Comparison of ENCODE assay signal across 15 cellular contexts in the genomic region with DNA sequence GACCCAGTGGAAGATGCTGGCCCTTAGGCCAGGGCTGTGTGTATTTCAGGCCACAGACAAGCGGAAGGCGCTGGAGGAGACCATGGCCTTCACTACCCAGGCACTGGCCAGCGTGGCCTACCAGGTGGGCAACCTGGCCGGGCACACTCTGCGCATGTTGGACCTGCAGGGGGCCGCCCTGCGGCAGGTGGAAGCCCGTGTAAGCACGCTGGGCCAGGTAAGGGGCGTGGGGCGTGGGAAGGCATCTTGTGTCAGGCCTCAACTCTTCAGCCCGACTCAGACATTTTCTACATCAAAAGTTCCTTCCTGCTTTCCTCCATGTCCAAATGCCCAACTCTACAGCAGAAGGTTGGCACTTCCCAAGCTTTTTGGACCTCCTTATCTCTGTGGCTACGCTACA. TPM values are rescaled to one million over a fixed set of nuclear protein-coding genes. Genes with fewer than 3 reads are reported as not detected.
DNase-seq lines count a peak whose midpoint lies in the region; TF ChIP-seq lines count a peak whose summit lies in the region.
"Had no signal": no experiment of that assay in that cellular context is flagged by ENCODE, and none has a peak within 500 bp of the region (broad histone marks: within the 10 kb centered on the region; RNA-seq: fewer than 3 reads in every experiment).

No MANE protein-coding gene starts in this region.

- H3K27me3 ChIP-seq in layer of hippocampus (ENCODE audit: control insufficient read depth, insufficient read depth, low read length) (peaks cover 7% of the 10 kb centered on the region), transverse colon (no peaks in the 10 kb centered on the region)
- H3K27me3 ChIP-seq: thyroid gland had no signal

- no peaks in the 10 kb centered on the region for H3K27me3 Mint-ChIP-seq in activated naive CD4-positive, alpha-beta T cell treated with anti-CD3 and anti-CD28 coated beads, Interleukin-2, amount 50 U/mL, for 24 hours
- H3K27me3 Mint-ChIP-seq in activated CD4-positive, alpha-beta memory T cell treated with anti-CD3 and anti-CD28 coated beads for 36 hours, result no peaks in the 10 kb centered on the region

- peaks cover 0 to 40% (median 8%) of the 10 kb centered on the region in 4 donors for H3K4me1 ChIP-seq in transverse colon
- H3K4me1 ChIP-seq: prostate gland had no signal

- intact Hi-C loops in activated CD4-positive, alpha-beta memory T cell treated with anti-CD3 and anti-CD28 coated beads for 36 hours (cut with micrococcal nuclease), result no loop called here
- intact Hi-C loops in transverse colon (cut with DNase I; ENCODE audit: low total_unique reads), result loop anchor here (10.0 kb wide), 1 partner anchor 52 kb away; no protein-coding TSS in a partner anchor

- no peaks in the 10 kb centered on the region for H3K9me3 Mint-ChIP-seq in activated naive CD4-positive, alpha-beta T cell treated with anti-CD3 and anti-CD28 coated beads, Interleukin-2, amount 50 U/mL, for 24 hours
- no peaks in the 10 kb centered on the region for H3K9me3 Mint-ChIP-seq in activated CD4-positive, alpha-beta memory T cell treated with anti-CD3 and anti-CD28 coated beads for 36 hours

- in situ Hi-C loops in transverse colon (cut with MboI; ENCODE audit: low pct_ligation_motif_present in 1 of 4, low pct_unique_long_range_greater_than_20kb in 1 of 4, low sequenced_read_pairs in 3 of 4), result no loop called here
- in situ Hi-C loops in ACHN (cut with HindIII; ENCODE audit: low pct_ligation_motif_present, low pct_unique_long_range_greater_than_20kb, low sequenced_read_pairs), result no loop called here

- 80 to 100% methylated on average over 1 to 13 of the region's 13 CpGs for WGBS in transverse colon (ENCODE audit: low coverage in 1 of 2), 2 donors

- DNase-seq in activated naive CD4-positive, alpha-beta T cell (lab: John Stamatoyannopoulos, UW), result no peak
- DNase-seq in activated CD4-positive, alpha-beta memory T cell treated with anti-CD3 and anti-CD28 coated beads for 36 hours, result no peak
- DNase-seq in transverse colon, result no peak
- DNase-seq in AML-193 (lab: John Stamatoyannopoulos, UW), result no peak
- no peak for DNase-seq in stimulated activated CD4-positive, alpha-beta T cell treated with anti-CD3 and anti-CD28 coated beads, Interleukin-15, amount 100 ng/mL, for 24 hours
- no peak for DNase-seq in ACHN
- DNase-seq: glutamatergic neuron, SHP77 had no signal

- H3K4me3 ChIP-seq in transverse colon, result no peak overlapping the region
- H3K4me3 ChIP-seq: lung, prostate gland, thyroid gland had no signal

- H3K36me3 ChIP-seq in transverse colon, result no peaks in the 10 kb centered on the region
- H3K36me3 ChIP-seq: prostate gland, thyroid gland had no signal

- POLR2A ChIA-PET in activated CD4-positive, alpha-beta memory T cell treated with anti-CD3 and anti-CD28 coated beads for 36 hours (lab: Charles Lee), result interaction anchor here (1.3 kb wide), 1 partner anchor 22 kb away, joined by 3 read pairs; no protein-coding TSS in a partner anchor

- H3K4me3 Mint-ChIP-seq in activated naive CD4-positive, alpha-beta T cell treated with anti-CD3 and anti-CD28 coated beads, Interleukin-2, amount 50 U/mL, for 24 hours, result peak overlapping the region; percentile 56
- no peak overlapping the region for H3K4me3 Mint-ChIP-seq in activated CD4-positive, alpha-beta memory T cell treated with anti-CD3 and anti-CD28 coated beads for 36 hours

- TF ChIP-seq EP300 in transverse colon (IDR thresholded peaks at IDR 0.05; ENCODE audit: low read depth), result no peak

- TF ChIP-seq POLR2A in transverse colon (IDR thresholded peaks at IDR 0.05), result no peak

- H3K27ac ChIP-seq in layer of hippocampus (ENCODE audit: low read depth, low read length), result peak overlapping the region; percentile 30
- peak overlapping the region; percentile 56 to 66 (median 58) for H3K27ac ChIP-seq in transverse colon
- H3K27ac ChIP-seq: prostate gland, thyroid gland had no signal

- CTCF ChIA-PET in activated CD4-positive, alpha-beta memory T cell treated with anti-CD3 and anti-CD28 coated beads for 36 hours (lab: Charles Lee), result interaction anchor here (5.2 kb wide), 1 partner anchor 11 kb away, joined by 32 read pairs; no protein-coding TSS in a partner anchor

- H3K4me1 Mint-ChIP-seq in activated naive CD4-positive, alpha-beta T cell treated with anti-CD3 and anti-CD28 coated beads, Interleukin-2, amount 50 U/mL, for 24 hours, result peaks cover 74% of the 10 kb centered on the region
- peaks cover 73% of the 10 kb centered on the region for H3K4me1 Mint-ChIP-seq in activated CD4-positive, alpha-beta memory T cell treated with anti-CD3 and anti-CD28 coated beads for 36 hours (ENCODE audit: low read depth)

- TF ChIP-seq CTCF in transverse colon (IDR thresholded peaks at IDR 0.05), result no peak

- H3K27ac Mint-ChIP-seq in activated naive CD4-positive, alpha-beta T cell treated with anti-CD3 and anti-CD28 coated beads, Interleukin-2, amount 50 U/mL, for 24 hours, result peak overlapping the region; percentile 81
- H3K27ac Mint-ChIP-seq in activated CD4-positive, alpha-beta memory T cell treated with anti-CD3 and anti-CD28 coated beads for 36 hours, result peak overlapping the region; percentile 47

- peaks cover 4% of the 10 kb centered on the region for H3K36me3 Mint-ChIP-seq in activated naive CD4-positive, alpha-beta T cell treated with anti-CD3 and anti-CD28 coated beads, Interleukin-2, amount 50 U/mL, for 24 hours
- H3K36me3 Mint-ChIP-seq in activated CD4-positive, alpha-beta memory T cell treated with anti-CD3 and anti-CD28 coated beads for 36 hours, result peaks cover 28% of the 10 kb centered on the region

- H3K9me3 ChIP-seq in transverse colon, result no peaks in the 10 kb centered on the region
- H3K9me3 ChIP-seq: prostate gland, thyroid gland had no signal

RNA-seq across cellular contexts. Expression of a gene that starts 6.0 kb away (rescaled TPM):
- 10 to 100 TPM; 19.7 to 19.8 TPM for total RNA-seq in activated CD4-positive, alpha-beta memory T cell treated with anti-CD3 and anti-CD28 coated beads for 36 hours
- 1 to 10 TPM in 3 of 4 donors, under 1 TPM in 1; 0.60 to 7.6 (median 5.9) TPM for total RNA-seq in transverse colon
- total RNA-seq: NCI-H460 had no signal

RNA-seq across cellular contexts. Expression of a gene that starts 6.1 kb away (rescaled TPM):
- 10 to 100 TPM; 23.2 to 29.0 TPM for total RNA-seq in activated CD4-positive, alpha-beta memory T cell treated with anti-CD3 and anti-CD28 coated beads for 36 hours
- 1 to 10 TPM in 1 of 4 donors, under 1 TPM in 1, not detected in 2; 0.68 to 4.0 TPM for total RNA-seq in transverse colon
- total RNA-seq: G401, NCI-H460 had no signal

RNA-seq across cellular contexts. Expression of a gene that starts 14.1 kb away (rescaled TPM):
- not detected for total RNA-seq in activated CD4-positive, alpha-beta memory T cell treated with anti-CD3 and anti-CD28 coated beads for 36 hours
- total RNA-seq in transverse colon, result not detected
- total RNA-seq: NCI-H460 had no signal

Comparison
In these comparisons a context has a peak if more than half of its experiments do, and no peak if none do; other contexts are left out.
1. RNA of a gene that starts 6.1 kb away (total RNA-seq): 23.2 to 29.0 TPM in activated CD4-positive, alpha-beta memory T cell treated with anti-CD3 and anti-CD28 coated beads for 36 hours; 0.68 to 4.0 TPM in transverse colon; every median in the first group is over 4 times any median in the second.